Comparison of ENCODE assay signal across 18 cellular contexts in genomic region chr17:32835291-32835761, GRCh38. TPM values are rescaled to one million over a fixed set of nuclear protein-coding genes. Genes with fewer than 3 reads are reported as not detected.
A peak's percentile ranks its signal among the peaks of the same experiment; 100 is the strongest.
DNase-seq lines count a peak whose midpoint lies in the region; ATAC-seq lines count a peak whose summit lies in the region.
"Had no signal": no experiment of that assay in that cellular context is flagged by ENCODE, and none has a peak within 500 bp of the region (broad histone marks: within the 10 kb centered on the region; RNA-seq: fewer than 3 reads in every experiment).

No MANE protein-coding gene starts in this region.

- H3K27ac Mint-ChIP-seq in memory B cell = peak overlapping the region; percentile 76
- no peak overlapping the region for H3K27ac Mint-ChIP-seq in activated CD4-positive, alpha-beta T cell treated with anti-CD3 and anti-CD28 coated beads for 36 hours
- H3K27ac Mint-ChIP-seq: brain; CD8-positive, alpha-beta T cell had no signal

- H3K9me3 Mint-ChIP-seq in memory B cell = peaks cover 2% of the 10 kb centered on the region
- H3K9me3 Mint-ChIP-seq in activated CD4-positive, alpha-beta T cell treated with anti-CD3 and anti-CD28 coated beads for 36 hours (ENCODE audit: low read depth) = no peaks in the 10 kb centered on the region
- H3K9me3 Mint-ChIP-seq: brain; CD8-positive, alpha-beta T cell had no signal

- no peak for DNase-seq in memory B cell (ENCODE audit: low spot score in 2 of 2)
- DNase-seq in dedifferentiated amniotic fluid mesenchymal stem cell (ENCODE audit: extremely low spot score) = no peak
- no peak for DNase-seq in head of caudate nucleus
- no peak for DNase-seq in AML-193 (lab: John Stamatoyannopoulos, UW)
- no peak for DNase-seq in activated CD4-positive, alpha-beta T cell treated with anti-CD3 and anti-CD28 coated beads for 36 hours
- DNase-seq: activated T-cell treated with anti-CD3 and anti-CD28 coated beads, Interleukin-2, amount 50 U/mL, for 48 hours; CD8-positive, alpha-beta T cell; MG63; NCI-H446 treated with DMSO at 0.1 percent for 48 hours; ovary; SHP77 treated with DMSO at 0.1 percent for 48 hours; stimulated activated CD4-positive, alpha-beta T cell treated with anti-CD3 and anti-CD28 coated beads, Interleukin-2, amount 100 ng/mL, for 24 hours; stimulated activated naive CD8-positive, alpha-beta T cell treated with anti-CD3 and anti-CD28 coated beads, Interleukin-15, Interleukin-2, amounts not matched to agents 100 U/mL and 50 U/mL, for 24 hours; WERI-Rb-1 had no signal

- ATAC-seq in GM18873 (IDR thresholded peaks at IDR 0.05; ENCODE audit: low FRiP score, unreplicated experiment) (peak; percentile 74), GM21717 (IDR thresholded peaks at IDR 0.05; ENCODE audit: unreplicated experiment) (peak; percentile 68), HG03108 (IDR thresholded peaks at IDR 0.05; ENCODE audit: unreplicated experiment) (peak; percentile 72), memory B cell (ENCODE audit: low read depth) (peak; percentile 54)
- ATAC-seq in activated CD4-positive, alpha-beta T cell treated with anti-CD3 and anti-CD28 coated beads for 36 hours = no peak
- ATAC-seq: CD8-positive, alpha-beta T cell; stimulated activated naive CD8-positive, alpha-beta T cell treated with anti-CD3 and anti-CD28 coated beads, Interleukin-15, Interleukin-2, amounts not matched to agents 100 U/mL and 50 U/mL, for 24 hours had no signal

- H3K4me3 Mint-ChIP-seq in memory B cell = peak overlapping the region; percentile 64
- H3K4me3 Mint-ChIP-seq in activated CD4-positive, alpha-beta T cell treated with anti-CD3 and anti-CD28 coated beads for 36 hours = no peak overlapping the region
- H3K4me3 Mint-ChIP-seq: brain; CD8-positive, alpha-beta T cell had no signal

- POLR2A ChIA-PET in activated CD4-positive, alpha-beta T cell treated with anti-CD3 and anti-CD28 coated beads for 36 hours (lab: Charles Lee) = interaction anchor here (0.7 kb wide), 2 partner anchors 116 to 1216 kb away, joined by 3 read pairs; no protein-coding TSS in a partner anchor

- intact Hi-C loops in head of caudate nucleus (cut with DNase I) = no loop called here
- intact Hi-C loops in activated CD4-positive, alpha-beta T cell treated with anti-CD3 and anti-CD28 coated beads for 36 hours (cut with DNase I, micrococcal nuclease) = no loop called here

- CTCF ChIA-PET in activated CD4-positive, alpha-beta T cell treated with anti-CD3 and anti-CD28 coated beads for 36 hours (lab: Charles Lee) = interaction anchor here (2.6 kb wide), 1 partner anchor 42 kb away, joined by 11 read pairs; the partner anchor contains the start of gene MYO1D

- H3K4me1 Mint-ChIP-seq in memory B cell = peaks cover 32% of the 10 kb centered on the region
- no peaks in the 10 kb centered on the region for H3K4me1 Mint-ChIP-seq in activated CD4-positive, alpha-beta T cell treated with anti-CD3 and anti-CD28 coated beads for 36 hours
- H3K4me1 Mint-ChIP-seq: brain had no signal

- peaks cover 4% of the 10 kb centered on the region for H3K36me3 Mint-ChIP-seq in memory B cell
- no peaks in the 10 kb centered on the region for H3K36me3 Mint-ChIP-seq in activated CD4-positive, alpha-beta T cell treated with anti-CD3 and anti-CD28 coated beads for 36 hours (ENCODE audit: low read depth)
- H3K36me3 Mint-ChIP-seq: brain; CD8-positive, alpha-beta T cell had no signal

- no peaks in the 10 kb centered on the region for H3K27me3 Mint-ChIP-seq in memory B cell
- peaks cover 5% of the 10 kb centered on the region for H3K27me3 Mint-ChIP-seq in activated CD4-positive, alpha-beta T cell treated with anti-CD3 and anti-CD28 coated beads for 36 hours

RNA-seq across cellular contexts. Expression of gene MYO1D, which starts 41.6 kb away (rescaled TPM):
- 1 to 10 TPM; 8.7 to 8.8 TPM for total RNA-seq in activated CD4-positive, alpha-beta T cell treated with anti-CD3 and anti-CD28 coated beads for 36 hours
